In the genomic region with DNA sequence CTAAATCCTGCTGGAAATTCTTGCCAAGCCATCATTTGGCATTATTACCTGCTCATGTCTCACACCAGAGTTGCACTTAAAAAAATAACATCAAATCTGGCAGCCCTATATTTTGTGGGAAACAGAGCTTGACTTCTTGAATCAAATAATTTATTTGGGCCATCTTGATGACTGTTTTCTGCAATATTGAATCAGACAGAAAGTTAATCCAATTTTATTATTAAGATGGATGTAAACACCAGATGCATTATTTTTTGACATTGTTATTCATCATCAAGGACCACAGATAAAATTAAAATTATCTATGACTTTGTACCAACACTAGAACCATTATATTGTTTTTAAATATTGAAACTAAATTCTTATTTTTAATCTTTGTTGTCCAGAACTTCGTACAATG, we compare ENCODE assay signal across 10 cellular contexts.
"Had no signal": no experiment of that assay in that cellular context is flagged by ENCODE, and none has a peak within 500 bp of the region (broad histone marks: within the 10 kb centered on the region; RNA-seq: fewer than 3 reads in every experiment).

No MANE protein-coding gene starts in this region.

- H3K27ac ChIP-seq: GM23248, HL-60 had no signal

- FAIRE-seq: HepG2 had no signal

- H3K36me3 ChIP-seq: HAP-1 had no signal

- H3K4me1 ChIP-seq: HAP-1 had no signal

- H3K4me3 Mint-ChIP-seq: HFFc6, IgD-negative memory B cell had no signal

- H3K4me3 ChIP-seq: GM23248, HAP-1 had no signal

- H3K9me3 ChIP-seq: HAP-1 had no signal

- H3K9me3 Mint-ChIP-seq: HFFc6, IgD-negative memory B cell had no signal

- H3K27ac Mint-ChIP-seq: HFFc6, IgD-negative memory B cell had no signal

- H3K4me1 Mint-ChIP-seq: IgD-negative memory B cell had no signal

- DNase-seq: GM23248, GOT3, H7, HFFc6, KBM-7 had no signal

- ATAC-seq: HCT116, HepG2 had no signal
